Comparison of ENCODE assay signal across 31 cellular contexts in genomic region chr7:129703751-129704150, GRCh38.
"Had no signal": no experiment of that assay in that cellular context is flagged by ENCODE, and none has a peak within 500 bp of the region (broad histone marks: within the 10 kb centered on the region; RNA-seq: fewer than 3 reads in every experiment).

No MANE protein-coding gene starts in this region.

- H3K4me3 ChIP-seq: ascending aorta, PC-9 had no signal

- DNase-seq: activated CD4-positive, alpha-beta memory T cell treated with anti-CD3 and anti-CD28 coated beads for 36 hours; activated CD4-positive, alpha-beta T cell treated with anti-CD3 and anti-CD28 coated beads for 4 hours; activated CD4-positive, alpha-beta T cell treated with anti-CD3 and anti-CD28 coated beads, Interleukin-2, amount 50 U/mL, for 1 hour; activated CD4-positive, CD25-positive, alpha-beta regulatory T cell treated with anti-CD3 and anti-CD28 coated beads, Interleukin-2, amount 50 U/mL, for 72 hours; activated CD8-positive, alpha-beta memory T cell treated with anti-CD3 and anti-CD28 coated beads, Interleukin-2, amount 50 U/mL, for 4 hours; activated effector memory CD4-positive, alpha-beta T cell treated with Interleukin-2 at 50 U/mL for 16 hours; activated naive CD4-positive, alpha-beta T cell treated with anti-CD3 and anti-CD28 coated beads, Interleukin-2, amount 50 U/mL, for 16 hours; activated naive CD8-positive, alpha-beta T cell treated with anti-CD3 and anti-CD28 coated beads, Interleukin-2, amount 10 ng/mL, durations not matched to agents 7 days and 5 days; activated T-cell treated with anti-CD3 and anti-CD28 coated beads for 4 hours; activated T-cell treated with anti-CD3 and anti-CD28 coated beads, Interleukin-2, amount 50 U/mL, for 4 hours; amygdala; central memory CD4-positive, alpha-beta T cell; NCI-H1092 treated with DMSO at 0.1 percent for 48 hours; NCI-H1417; NCI-H146; NCI-H187; NCI-H2029 treated with DMSO at 0.1 percent for 48 hours; NCI-H2107; NCI-H2171; NCI-H510A; NCI-H526; NCI-H748 treated with DMSO at 0.1 percent for 48 hours; PC-9 had no signal

- H3K27me3 ChIP-seq: ascending aorta had no signal

- H3K27ac Mint-ChIP-seq: activated CD4-positive, alpha-beta memory T cell treated with anti-CD3 and anti-CD28 coated beads for 36 hours; activated naive CD8-positive, alpha-beta T cell treated with anti-CD3 and anti-CD28 coated beads, Interleukin-2, amount 10 ng/mL, durations not matched to agents 7 days and 5 days; activated T-helper 1 cell treated with anti-CD3 and anti-CD28 coated beads, Interleukin-12 subunit alpha, Interleukin-12 subunit beta, Interleukin-2, Interleukin-4 antibody, amounts not matched to agents 30 ng/mL and 10 ng/mL and 1 ng/mL, durations not matched to agents 14 hours and 24 hours and 36 hours; brain; T-helper 1 cell treated with Interleukin-12 subunit alpha and Interleukin-12 subunit beta and Interleukin-4 antibody, amounts not matched to agents 30 μg/mL and 1 μg/mL, for 36 hours; T-helper 2 cell treated with Interferon-gamma antibody and Interleukin-4, amounts not matched to agents 5 μg/mL and 100 μg/mL, for 36 hours; WTC11 had no signal

- H3K27me3 Mint-ChIP-seq: activated CD4-positive, alpha-beta memory T cell treated with anti-CD3 and anti-CD28 coated beads for 36 hours; activated naive CD8-positive, alpha-beta T cell treated with anti-CD3 and anti-CD28 coated beads, Interleukin-2, amount 10 ng/mL, durations not matched to agents 7 days and 5 days; brain had no signal

- H3K36me3 Mint-ChIP-seq: WTC11 had no signal

- H3K4me3 Mint-ChIP-seq: activated CD4-positive, alpha-beta memory T cell treated with anti-CD3 and anti-CD28 coated beads for 36 hours; activated naive CD8-positive, alpha-beta T cell treated with anti-CD3 and anti-CD28 coated beads, Interleukin-2, amount 10 ng/mL, durations not matched to agents 7 days and 5 days; activated T-cell treated with anti-CD3 and anti-CD28 coated beads, Interleukin-2, amount 50 U/mL, for 4 hours; activated T-helper 1 cell treated with anti-CD3 and anti-CD28 coated beads, Interleukin-12 subunit alpha, Interleukin-12 subunit beta, Interleukin-2, Interleukin-4 antibody, amounts not matched to agents 30 ng/mL and 10 ng/mL and 1 ng/mL, durations not matched to agents 14 hours and 24 hours and 36 hours; brain; T-helper 1 cell treated with Interleukin-12 subunit alpha and Interleukin-12 subunit beta and Interleukin-4 antibody, amounts not matched to agents 30 μg/mL and 1 μg/mL, for 36 hours; T-helper 2 cell treated with Interferon-gamma antibody and Interleukin-4, amounts not matched to agents 5 μg/mL and 100 μg/mL, for 36 hours; WTC11 had no signal

- H3K27ac ChIP-seq: ascending aorta, PC-9, RWPE1 had no signal

- H2AFZ ChIP-seq: PC-9 had no signal

- ATAC-seq: activated T-cell treated with anti-CD3 and anti-CD28 coated beads, Interleukin-2, amount 50 U/mL, for 4 hours; Right ventricle myocardium inferior; WTC11 had no signal

- H3K4me1 Mint-ChIP-seq: brain had no signal

- H3K4me1 ChIP-seq: ascending aorta had no signal

- H3K9me3 Mint-ChIP-seq: activated CD4-positive, alpha-beta memory T cell treated with anti-CD3 and anti-CD28 coated beads for 36 hours; activated naive CD8-positive, alpha-beta T cell treated with anti-CD3 and anti-CD28 coated beads, Interleukin-2, amount 10 ng/mL, durations not matched to agents 7 days and 5 days; activated T-cell treated with anti-CD3 and anti-CD28 coated beads, Interleukin-2, amount 50 U/mL, for 4 hours; activated T-helper 1 cell treated with anti-CD3 and anti-CD28 coated beads, Interleukin-12 subunit alpha, Interleukin-12 subunit beta, Interleukin-2, Interleukin-4 antibody, amounts not matched to agents 30 ng/mL and 10 ng/mL and 1 ng/mL, durations not matched to agents 14 hours and 24 hours and 36 hours; brain; T-helper 1 cell treated with Interleukin-12 subunit alpha and Interleukin-12 subunit beta and Interleukin-4 antibody, amounts not matched to agents 30 μg/mL and 1 μg/mL, for 36 hours; T-helper 2 cell treated with Interferon-gamma antibody and Interleukin-4, amounts not matched to agents 5 μg/mL and 100 μg/mL, for 36 hours; WTC11 had no signal

- H3K9me3 ChIP-seq: ascending aorta had no signal

- H3K4me2 ChIP-seq: PC-9 had no signal
